In the genomic region with DNA sequence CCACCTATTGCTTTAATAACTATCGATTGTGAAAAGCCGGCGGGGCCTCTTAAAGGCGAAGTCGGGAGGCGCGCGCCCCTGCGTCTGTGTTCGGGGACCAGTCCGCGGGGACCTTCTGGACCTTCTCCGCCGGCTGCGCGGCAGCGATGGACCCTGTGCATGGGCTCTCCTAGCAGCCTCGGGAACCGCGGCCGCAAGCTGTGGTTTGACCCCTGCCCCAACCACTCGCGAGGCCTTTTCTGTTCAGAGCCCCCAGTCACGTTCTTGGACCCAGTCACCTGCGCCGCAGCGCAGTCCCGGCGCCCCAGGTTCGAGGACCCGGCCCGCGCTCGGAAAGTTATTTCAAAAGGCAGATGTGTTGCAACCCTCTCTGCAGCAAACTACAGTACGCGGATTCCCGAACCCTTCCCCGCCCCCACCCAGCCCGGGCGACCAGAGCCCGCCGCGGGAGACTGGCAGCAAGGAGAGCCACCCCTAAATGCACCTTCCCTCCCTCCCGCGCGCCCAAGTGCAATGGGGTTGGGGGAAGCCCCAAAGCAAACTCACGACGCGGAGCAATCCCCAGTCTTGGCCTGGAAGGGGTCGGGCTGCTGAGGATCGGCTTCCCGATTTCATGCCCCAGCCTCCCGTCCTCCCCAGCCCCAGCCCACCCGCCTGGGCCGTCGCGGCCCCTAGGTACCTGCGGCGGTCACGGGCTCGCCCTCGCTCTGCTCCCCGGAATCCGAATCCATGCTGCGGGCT, we compare ENCODE assay signal across 8 cellular contexts. TPM values are rescaled to one million over a fixed set of nuclear protein-coding genes. Genes with fewer than 3 reads are reported as not detected.
DNase-seq lines count a peak whose midpoint lies in the region; ATAC-seq and TF ChIP-seq lines count a peak whose summit lies in the region.

No MANE protein-coding gene starts in this region.

- H4K20me1 ChIP-seq in KMS-11 (ENCODE audit: insufficient read depth) (no peaks in the 10 kb centered on the region), Karpas-422 (ENCODE audit: insufficient read depth, low read depth, low read length) (no peaks in the 10 kb centered on the region)

- H3K4me1 ChIP-seq in KMS-11 (ENCODE audit: low read depth, poor library complexity, severe bottlenecking) (no peaks in the 10 kb centered on the region), mesendoderm (ENCODE audit: control insufficient read depth, low read depth, low read length) (no peaks in the 10 kb centered on the region), Karpas-422 (ENCODE audit: low read length) (no peaks in the 10 kb centered on the region)

- no peak overlapping the region for H3K9ac ChIP-seq in KMS-11
- H3K9ac ChIP-seq in mesendoderm (ENCODE audit: low read length): peak overlapping the region; percentile 49
- no peak overlapping the region for H3K9ac ChIP-seq in Karpas-422 (ENCODE audit: low read length)

- H4K8ac ChIP-seq in mesendoderm (ENCODE audit: low read depth, low read length): no peak overlapping the region

- H2AFZ ChIP-seq in KMS-11 (ENCODE audit: low read depth): peak overlapping the region; percentile 49; the same call in 1 of the 2 replicates
- H2AFZ ChIP-seq in Karpas-422 (ENCODE audit: low read length): no peak overlapping the region

- H3K36me3 ChIP-seq in KMS-11 (ENCODE audit: insufficient read depth): no peaks in the 10 kb centered on the region
- H3K36me3 ChIP-seq in mesendoderm (ENCODE audit: control insufficient read depth, insufficient read depth, low read length): no peaks in the 10 kb centered on the region
- H3K36me3 ChIP-seq in Karpas-422 (ENCODE audit: insufficient read depth, low read length): no peaks in the 10 kb centered on the region

- no peaks in the 10 kb centered on the region for H3K9me2 ChIP-seq in Karpas-422 (replicated peaks; ENCODE audit: insufficient read depth, low read length)

- H3K79me2 ChIP-seq in KMS-11 (ENCODE audit: insufficient read depth, low read depth) (no peaks in the 10 kb centered on the region), mesendoderm (ENCODE audit: control insufficient read depth, insufficient read depth, low read length) (no peaks in the 10 kb centered on the region), Karpas-422 (ENCODE audit: low read length) (no peaks in the 10 kb centered on the region)

- DNase-seq in COLO668 (lab: John Stamatoyannopoulos, UW; ENCODE audit: unreplicated experiment): peak; percentile 22
- peak; percentile 20 to 54 for DNase-seq in dermis microvascular lymphatic vessel endothelial cell (ENCODE audit: low read depth in 2 of 2)
- peak; percentile 33 for DNase-seq in mesendoderm
- peak; percentile 62 for DNase-seq in ureter (ENCODE audit: low spot score)
- DNase-seq in Karpas-422: no peak
- no peak for DNase-seq in activated CD8-positive, alpha-beta memory T cell treated with anti-CD3 and anti-CD28 coated beads for 24 hours

- no peak overlapping the region for H2BK120ac ChIP-seq in mesendoderm (ENCODE audit: low read depth, low read length)

- H3K27ac ChIP-seq in KMS-11 (no peak overlapping the region), mesendoderm (ENCODE audit: low read depth, low read length) (no peak overlapping the region), Karpas-422 (ENCODE audit: low read length) (no peak overlapping the region)

- no peaks in the 10 kb centered on the region for H3K27me3 ChIP-seq in KMS-11 (ENCODE audit: insufficient read depth, low read depth)
- peaks cover 33% of the 10 kb centered on the region for H3K27me3 ChIP-seq in mesendoderm (ENCODE audit: insufficient read depth, low read length, poor library complexity)
- no peaks in the 10 kb centered on the region for H3K27me3 ChIP-seq in Karpas-422 (ENCODE audit: low read length)

- peak overlapping the region; percentile 57 for H3K56ac ChIP-seq in mesendoderm (ENCODE audit: low read length)

- H2AK5ac ChIP-seq in mesendoderm (ENCODE audit: low read length): no peak overlapping the region

- no peaks in the 10 kb centered on the region for H3K79me1 ChIP-seq in mesendoderm (ENCODE audit: low read length)

- no peak overlapping the region for H3K4me3 ChIP-seq in KMS-11 (IDR thresholded peaks at IDR 0.05; ENCODE audit: insufficient read depth, low read depth, low read length)
- H3K4me3 ChIP-seq in mesendoderm (ENCODE audit: low read length): peak overlapping the region; percentile 2
- no peak overlapping the region for H3K4me3 ChIP-seq in Karpas-422 (ENCODE audit: low read length)

- no peak overlapping the region for H3K4me2 ChIP-seq in KMS-11
- peak overlapping the region; percentile 63 for H3K4me2 ChIP-seq in mesendoderm (ENCODE audit: low read length)
- no peak overlapping the region for H3K4me2 ChIP-seq in Karpas-422 (ENCODE audit: low read depth, low read length, poor library complexity, severe bottlenecking)

- H3K23ac ChIP-seq in mesendoderm (ENCODE audit: low read length): no peak overlapping the region

- no peak overlapping the region for H4K5ac ChIP-seq in mesendoderm (ENCODE audit: low read length)

- H3K4ac ChIP-seq in mesendoderm (ENCODE audit: low read depth, low read length): no peak overlapping the region

- no peak overlapping the region for H2BK5ac ChIP-seq in mesendoderm (ENCODE audit: low read length)

- H3K9me3 ChIP-seq in Karpas-422 (ENCODE audit: low read length): no peaks in the 10 kb centered on the region

- H2BK15ac ChIP-seq in mesendoderm (replicated peaks; ENCODE audit: low read depth): no peak overlapping the region

- H3K18ac ChIP-seq in mesendoderm (ENCODE audit: low read length): peak overlapping the region; percentile 11

- no peak for TF ChIP-seq CTCF in KMS-11 (conservative IDR thresholded peaks at IDR 0.05; ENCODE audit: low read depth, low read length)

- no peak for ATAC-seq in HG03439 (IDR thresholded peaks at IDR 0.05; ENCODE audit: unreplicated experiment)

- no CpG with 5 or more reads among the region's 65 CpGs for WGBS in mesendoderm (ENCODE audit: extremely low coverage, insufficient coverage, low lambda C conversion rate)

RNA-seq across cellular contexts. Expression of gene TNFAIP8L3, which starts 0.7 kb away (rescaled TPM):
- total RNA-seq in dermis microvascular lymphatic vessel endothelial cell (91.5 and 154 TPM in 2 replicates), ureter (20.6 TPM)
- 0.14 TPM for polyA plus RNA-seq in mesendoderm (2013, experiment 1 of 2)
- polyA plus RNA-seq in mesendoderm (2013, experiment 2 of 2): 0.13 TPM
- total RNA-seq in Karpas-422 (2014; rRNA removed; shearing (Covaris generic); ENCODE audit: low replicate concordance): not detected in 2 replicates

Comparison
In these comparisons a context has a peak if more than half of its experiments do, and no peak if none do; other contexts are left out.
1. DNase-seq: peak in COLO668 (single experiment), dermis microvascular lymphatic vessel endothelial cell (2 of 2), mesendoderm (single experiment) and ureter (single experiment); none in Karpas-422 (single experiment) and activated CD8-positive, alpha-beta memory T cell treated with anti-CD3 and anti-CD28 coated beads for 24 hours (single experiment).
2. RNA of gene TNFAIP8L3, which starts 0.7 kb away (total RNA-seq): 91.5 to 154 TPM in dermis microvascular lymphatic vessel endothelial cell and 20.6 TPM in ureter (single experiment); not detected in Karpas-422; every median in the first group is over 10 times any median in the second.